Comparison of ENCODE assay signal across 9 cellular contexts in the genomic region with DNA sequence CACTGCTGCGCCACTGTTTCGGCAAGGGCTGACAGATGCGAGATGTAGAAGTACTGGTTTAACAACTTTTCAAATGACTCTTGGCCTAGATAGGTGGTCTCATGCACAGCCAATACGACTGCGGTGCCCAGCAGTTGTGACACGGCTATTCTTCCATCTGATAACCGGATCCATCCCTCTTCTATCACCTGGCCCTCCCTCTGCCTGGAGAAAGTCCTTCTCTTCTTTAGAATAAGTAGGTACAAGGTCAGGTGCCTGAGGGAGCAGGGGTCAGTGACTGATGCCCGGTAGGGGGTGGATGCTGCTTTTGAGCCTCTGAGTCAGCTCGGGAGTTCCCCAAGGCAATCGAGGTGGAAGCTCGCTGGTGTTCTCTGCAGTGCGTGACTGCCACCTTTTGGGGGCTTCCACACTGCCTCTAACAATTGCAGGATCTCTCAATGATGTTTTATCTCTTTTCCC.
DNase-seq lines count a peak whose midpoint lies in the region; ATAC-seq and TF ChIP-seq lines count a peak whose summit lies in the region.
"Had no signal": no experiment of that assay in that cellular context is flagged by ENCODE, and none has a peak within 500 bp of the region (broad histone marks: within the 10 kb centered on the region; RNA-seq: fewer than 3 reads in every experiment).

No MANE protein-coding gene starts in this region.

- TF ChIP-seq CTCF in choroid plexus epithelial cell (conservative IDR thresholded peaks at IDR 0.05; ENCODE audit: low read depth, low read length) (peak; percentile 64), transverse colon (IDR thresholded peaks at IDR 0.05) (peak in 1 of 5 experiments; percentile 17)

- no peak for ATAC-seq in activated T-cell treated with anti-CD3 and anti-CD28 coated beads, Interleukin-2, amount 50 U/mL, for 4 hours

- no peaks in the 10 kb centered on the region for H3K27me3 ChIP-seq in transverse colon

- H3K4me3 ChIP-seq in choroid plexus epithelial cell (ENCODE audit: low read depth, low read length) (no peak overlapping the region), transverse colon (no peak overlapping the region)

- H3K36me3 Mint-ChIP-seq in activated T-cell treated with anti-CD3 and anti-CD28 coated beads, Interleukin-2, amount 50 U/mL, for 4 hours (ENCODE audit: insufficient read depth): no peaks in the 10 kb centered on the region
- H3K36me3 Mint-ChIP-seq: activated naive CD8-positive, alpha-beta T cell had no signal

- 74% methylated on average over 12 of the region's 12 CpGs; no CpG with 5 or more reads in 1 of the 2 donors for WGBS in transverse colon (ENCODE audit: low coverage in 1 of 2), 2 donors

- H3K36me3 ChIP-seq in transverse colon: no peaks in the 10 kb centered on the region

- in situ Hi-C loops in transverse colon (cut with MboI; ENCODE audit: low pct_ligation_motif_present in 1 of 4, low pct_unique_long_range_greater_than_20kb in 1 of 4, low sequenced_read_pairs in 3 of 4): no loop called here

- no peaks in the 10 kb centered on the region for H3K4me1 Mint-ChIP-seq in activated T-cell treated with anti-CD3 and anti-CD28 coated beads, Interleukin-2, amount 50 U/mL, for 4 hours (ENCODE audit: low read depth)

- no peak for TF ChIP-seq POLR2A in transverse colon (IDR thresholded peaks at IDR 0.05)

- DNase-seq in activated T-cell treated with anti-CD3 and anti-CD28 coated beads for 48 hours (ENCODE audit: low read depth): peak; percentile 8
- no peak for DNase-seq in activated T-cell treated with anti-CD3 and anti-CD28 coated beads, Interleukin-2, amount 50 U/mL, for 4 hours
- peak; percentile 7 for DNase-seq in NCI-H1694 treated with DMSO at 0.1 percent for 48 hours (lab: John Stamatoyannopoulos, UW)
- DNase-seq in choroid plexus epithelial cell (ENCODE audit: low read depth): peak; percentile 63
- DNase-seq in stimulated activated CD8-positive, alpha-beta memory T cell treated with anti-CD3 and anti-CD28 coated beads, Interleukin-4, amount 100 ng/mL, for 48 hours: peak; percentile 28
- DNase-seq in substantia nigra (lab: John Stamatoyannopoulos, UW): no peak
- DNase-seq in epidermal melanocyte (ENCODE audit: insufficient read length, low spot score): no peak
- DNase-seq in transverse colon: no peak

- no peaks in the 10 kb centered on the region for H3K27me3 Mint-ChIP-seq in activated T-cell treated with anti-CD3 and anti-CD28 coated beads, Interleukin-2, amount 50 U/mL, for 4 hours (ENCODE audit: low read depth)
- H3K27me3 Mint-ChIP-seq: activated naive CD8-positive, alpha-beta T cell had no signal

- H3K9me3 Mint-ChIP-seq in activated T-cell treated with anti-CD3 and anti-CD28 coated beads, Interleukin-2, amount 50 U/mL, for 4 hours: no peaks in the 10 kb centered on the region

- H3K9me3 ChIP-seq in transverse colon: peaks cover 2 to 13% of the 10 kb centered on the region in 2 donors

- H3K4me3 Mint-ChIP-seq in activated T-cell treated with anti-CD3 and anti-CD28 coated beads, Interleukin-2, amount 50 U/mL, for 4 hours: no peak overlapping the region
- H3K4me3 Mint-ChIP-seq: activated naive CD8-positive, alpha-beta T cell had no signal

- intact Hi-C loops in transverse colon (cut with DNase I; ENCODE audit: low total_unique reads): no loop called here

- no peak for TF ChIP-seq EP300 in transverse colon (IDR thresholded peaks at IDR 0.05; ENCODE audit: low read depth)

- no peaks in the 10 kb centered on the region for H3K4me1 ChIP-seq in transverse colon

- H3K27ac ChIP-seq in substantia nigra (ENCODE audit: low read depth, low read length, poor library complexity, severe bottlenecking) (no peak overlapping the region), transverse colon (no peak overlapping the region)

Comparison
In these comparisons a context has a peak if more than half of its experiments do, and no peak if none do; other contexts are left out.
1. DNase-seq: peak in activated T-cell treated with anti-CD3 and anti-CD28 coated beads for 48 hours (single experiment), NCI-H1694 treated with DMSO at 0.1 percent for 48 hours (single experiment), choroid plexus epithelial cell (single experiment) and stimulated activated CD8-positive, alpha-beta memory T cell treated with anti-CD3 and anti-CD28 coated beads, Interleukin-4, amount 100 ng/mL, for 48 hours (single experiment); none in activated T-cell treated with anti-CD3 and anti-CD28 coated beads, Interleukin-2, amount 50 U/mL, for 4 hours (single experiment), substantia nigra (0 of 49), epidermal melanocyte (single experiment) and transverse colon (single experiment).